11 cellular contexts compared by ENCODE assay signal in genomic region chr6:3592371-3592941, GRCh38.
A peak's percentile ranks its signal among the peaks of the same experiment; 100 is the strongest.
DNase-seq lines count a peak whose midpoint lies in the region; ATAC-seq, FAIRE-seq and TF ChIP-seq lines count a peak whose summit lies in the region.
"Had no signal": no experiment of that assay in that cellular context is flagged by ENCODE, and none has a peak within 500 bp of the region (broad histone marks: within the 10 kb centered on the region; RNA-seq: fewer than 3 reads in every experiment).

No MANE protein-coding gene starts in this region.

- ATAC-seq in A549 (peak; percentile 98 to 99), HG03097 (IDR thresholded peaks at IDR 0.05; ENCODE audit: low FRiP score, unreplicated experiment) (no peak)
- no peak for ATAC-seq in stimulated activated naive B cell treated with anti-CD40 and anti-IgM and Interleukin-4, amounts not matched to agents 10 μg/mL and 1 μg/mL and 100 μg/mL, for 72 hours (replicated peaks)

- WGBS in A549 (ENCODE audit: missing lambda C conversion rate) = 15% methylated on average over 7 of the region's 7 CpGs

- TF ChIP-seq CTCF in A549 (IDR thresholded peaks at IDR 0.05) = no peak
- no peak for TF ChIP-seq CTCF in keratinocyte (optimal IDR thresholded peaks at IDR 0.05 in 1 of 3, IDR thresholded peaks at IDR 0.05 in 1 of 3, conservative IDR thresholded peaks at IDR 0.05 in 1 of 3; ENCODE audit: extremely low read depth in 1 of 3, insufficient read depth in 2 of 3, low read length in 3 of 3)
- no peak for TF ChIP-seq CTCF in D721Med (IDR thresholded peaks at IDR 0.05; ENCODE audit: insufficient read depth, missing control alignments)

- H3K27me3 ChIP-seq in adipocyte (replicated peaks; ENCODE audit: control insufficient read depth, insufficient read depth, low read length) (no peaks in the 10 kb centered on the region), keratinocyte (ENCODE audit: control insufficient read depth, extremely low read depth, insufficient read depth, low read length) (no peaks in the 10 kb centered on the region)
- H3K27me3 ChIP-seq: transverse colon had no signal

- H3K9me1 ChIP-seq in keratinocyte (ENCODE audit: control insufficient read depth, extremely low read depth, insufficient read depth, low read length) = no peaks in the 10 kb centered on the region

- H3K4me3 Mint-ChIP-seq in stimulated activated naive B cell treated with anti-CD40 and anti-IgM and Interleukin-4, amounts not matched to agents 10 μg/mL and 1 μg/mL and 100 μg/mL, for 72 hours = no peak overlapping the region
- H3K4me3 Mint-ChIP-seq: B cell had no signal

- DNase-seq in A549 (ENCODE audit: low read depth in 1 of 2, low spot score in 1 of 2) (peak; percentile 78 to 95), HTR-8/SVneo (ENCODE audit: insufficient read length, low spot score) (peak; percentile 82), adipocyte (ENCODE audit: low read depth) (peak; percentile 94), keratinocyte (ENCODE audit: low read depth, low spot score) (peak; percentile 97), D721Med (ENCODE audit: insufficient read length, low spot score) (no peak), COR-L47 (lab: John Stamatoyannopoulos, UW) (no peak)
- DNase-seq in stimulated activated naive B cell treated with anti-CD40 and anti-IgM and Interleukin-4, amounts not matched to agents 10 μg/mL and 1 μg/mL and 100 μg/mL, for 72 hours = no peak
- DNase-seq: right cardiac atrium, transverse colon had no signal

- no peaks in the 10 kb centered on the region for H4K20me1 ChIP-seq in keratinocyte (ENCODE audit: control insufficient read depth, extremely low read depth, insufficient read depth, low read length)

- no peaks in the 10 kb centered on the region for H3K4me1 Mint-ChIP-seq in stimulated activated naive B cell treated with anti-CD40 and anti-IgM and Interleukin-4, amounts not matched to agents 10 μg/mL and 1 μg/mL and 100 μg/mL, for 72 hours
- H3K4me1 Mint-ChIP-seq: B cell had no signal

- no peak overlapping the region for H3K9ac ChIP-seq in adipocyte (ENCODE audit: low read length)
- peak overlapping the region; percentile 55 for H3K9ac ChIP-seq in keratinocyte (ENCODE audit: control insufficient read depth, extremely low read depth, insufficient read depth, low read length)

- H3K36me3 ChIP-seq in adipocyte (ENCODE audit: control insufficient read depth, insufficient read depth, low read length, severe bottlenecking) (no peaks in the 10 kb centered on the region), keratinocyte (ENCODE audit: control insufficient read depth in 2 of 2, extremely low read depth in 1 of 2, insufficient read depth in 2 of 2, low read length in 2 of 2) (no peaks in the 10 kb centered on the region)
- H3K36me3 ChIP-seq: transverse colon had no signal

- dilution Hi-C loops in keratinocyte (cut with MboI; ENCODE audit: extremely low pct_ligation_motif_present, low sequenced_read_pairs) = no loop called here

- TF ChIP-seq POLR2A in A549 (IDR thresholded peaks at IDR 0.05; ENCODE audit: low read length) = no peak

- H3K79me2 ChIP-seq in keratinocyte (ENCODE audit: control insufficient read depth, insufficient read depth, low read length) = no peaks in the 10 kb centered on the region

- H3K9me3 Mint-ChIP-seq in stimulated activated naive B cell treated with anti-CD40 and anti-IgM and Interleukin-4, amounts not matched to agents 10 μg/mL and 1 μg/mL and 100 μg/mL, for 72 hours = peaks cover 0 to 5% of the 10 kb centered on the region in 2 donors

- TF ChIP-seq EP300 in A549 (IDR thresholded peaks at IDR 0.05) = peak; percentile 95 to 96

- H3K4me1 ChIP-seq in A549 (peaks cover 19% of the 10 kb centered on the region), adipocyte (ENCODE audit: control insufficient read depth, insufficient read depth, low read length) (peaks cover 27% of the 10 kb centered on the region), keratinocyte (ENCODE audit: control insufficient read depth, extremely low read depth, insufficient read depth, low read length) (peaks cover 27% of the 10 kb centered on the region)
- H3K4me1 ChIP-seq: transverse colon had no signal

- H3K9me3 ChIP-seq in A549 = no peaks in the 10 kb centered on the region; the same call in 2 of the 3 replicates
- peaks cover 4% of the 10 kb centered on the region for H3K9me3 ChIP-seq in adipocyte (ENCODE audit: control insufficient read depth, low read length)
- no peaks in the 10 kb centered on the region for H3K9me3 ChIP-seq in keratinocyte (ENCODE audit: control insufficient read depth, low read depth, low read length)

- CTCF ChIA-PET in A549 (lab: Yijun Ruan, JAX) = no interaction called here

- POLR2A ChIA-PET in A549 (lab: Yijun Ruan, JAX) = interaction anchor here (1.6 kb wide), 1 partner anchor 119 kb away, joined by 5 read pairs; no protein-coding TSS in a partner anchor

- H3K4me3 ChIP-seq in A549 (no peak overlapping the region), adipocyte (ENCODE audit: low read length) (no peak overlapping the region), keratinocyte (ENCODE audit: control insufficient read depth in 2 of 3, extremely low read depth in 1 of 3, insufficient read depth in 2 of 3, low read depth in 1 of 3, low read length in 3 of 3) (peak overlapping the region in 2 of 3 experiments; percentile 24 to 46)
- H3K4me3 ChIP-seq: transverse colon had no signal

- peak in 1 of 2 experiments; percentile 61; a peak in 3 of 5 replicates for TF ChIP-seq RAD21 in A549 (conservative IDR thresholded peaks at IDR 0.05 in 1 of 2, IDR thresholded peaks at IDR 0.05 in 1 of 2)

- H3K4me2 ChIP-seq in A549 = peak overlapping the region; percentile 62
- peak overlapping the region; percentile 77 for H3K4me2 ChIP-seq in keratinocyte (ENCODE audit: control insufficient read depth, extremely low read depth, insufficient read depth, low read depth, low read length)

- H2AFZ ChIP-seq in keratinocyte (ENCODE audit: control insufficient read depth, low read length) = no peak overlapping the region

- H3K36me3 Mint-ChIP-seq in stimulated activated naive B cell treated with anti-CD40 and anti-IgM and Interleukin-4, amounts not matched to agents 10 μg/mL and 1 μg/mL and 100 μg/mL, for 72 hours = no peaks in the 10 kb centered on the region

- FAIRE-seq in A549 (lab: Jason Lieb, UNC) (peak; percentile 77), HTR-8/SVneo (lab: Jason Lieb, UNC) (peak; percentile 92), keratinocyte (lab: Jason Lieb, UNC) (peak; percentile 100), D721Med (lab: Jason Lieb, UNC) (no peak)

- no peak overlapping the region for H3K27ac Mint-ChIP-seq in stimulated activated naive B cell treated with anti-CD40 and anti-IgM and Interleukin-4, amounts not matched to agents 10 μg/mL and 1 μg/mL and 100 μg/mL, for 72 hours
- H3K27ac Mint-ChIP-seq: B cell had no signal

- H3K27ac ChIP-seq in A549 (peak overlapping the region; percentile 85 to 91), keratinocyte (ENCODE audit: control insufficient read depth, insufficient read depth, low read length) (peak overlapping the region; percentile 91)
- H3K27ac ChIP-seq: transverse colon had no signal

- peaks cover 0 to 8% of the 10 kb centered on the region in 2 donors for H3K27me3 Mint-ChIP-seq in stimulated activated naive B cell treated with anti-CD40 and anti-IgM and Interleukin-4, amounts not matched to agents 10 μg/mL and 1 μg/mL and 100 μg/mL, for 72 hours

TF ChIP-seq in A549, 52 proteins besides CTCF, POLR2A, EP300 and RAD21 (continues in another document):
- no peak for TF ChIP-seq NPAS2 (CRISPR knock-in tag; IDR thresholded peaks at IDR 0.05; ENCODE audit: borderline replicate concordance)
- no peak for TF ChIP-seq BHLHE40 (IDR thresholded peaks at IDR 0.05; ENCODE audit: low read depth, low read length)
- TF ChIP-seq MYC (IDR thresholded peaks at IDR 0.05; ENCODE audit: borderline replicate concordance, low read length) = no peak
- TF ChIP-seq CBX2 (IDR thresholded peaks at IDR 0.05; ENCODE audit: borderline replicate concordance, low read depth) = no peak
- no peak for TF ChIP-seq HOXA7 (CRISPR knock-in tag; IDR thresholded peaks at IDR 0.05)
- TF ChIP-seq RNF2 (IDR thresholded peaks at IDR 0.05; ENCODE audit: borderline replicate concordance, low read depth) = no peak
- TF ChIP-seq JUNB (IDR thresholded peaks at IDR 0.05) = peak; percentile 99
- TF ChIP-seq SMC3 (IDR thresholded peaks at IDR 0.05) = peak; percentile 52; the same call in 1 of the 3 replicates
- TF ChIP-seq E2F6 (IDR thresholded peaks at IDR 0.05; ENCODE audit: borderline replicate concordance, low read depth) = 0 out of 2 replicates have a peak, but pooled peaks have one; percentile 14
- no peak for TF ChIP-seq HOXB13 (CRISPR knock-in tag; IDR thresholded peaks at IDR 0.05; ENCODE audit: low read depth)
- TF ChIP-seq ELK1 (IDR thresholded peaks at IDR 0.05; ENCODE audit: low read depth, low read length) = no peak
- TF ChIP-seq TP53 (CRISPR knock-in tag; IDR thresholded peaks at IDR 0.05) = no peak

Comparison
In these comparisons a context has a peak if more than half of its experiments do, and no peak if none do; other contexts are left out.
1. ATAC-seq: peak in A549 (2 of 2); none in stimulated activated naive B cell treated with anti-CD40 and anti-IgM and Interleukin-4, amounts not matched to agents 10 μg/mL and 1 μg/mL and 100 μg/mL, for 72 hours (0 of 2) and HG03097 (single experiment).
2. DNase-seq: peak in A549 (2 of 2), HTR-8/SVneo (single experiment), adipocyte (single experiment) and keratinocyte (single experiment); none in D721Med (single experiment), stimulated activated naive B cell treated with anti-CD40 and anti-IgM and Interleukin-4, amounts not matched to agents 10 μg/mL and 1 μg/mL and 100 μg/mL, for 72 hours (single experiment) and COR-L47 (single experiment).
3. H3K4me3 ChIP-seq: peak in keratinocyte (2 of 3); none in A549 (single experiment) and adipocyte (single experiment).